ENCODE assay signal across 18 cellular contexts in genomic region chr11:126634963-126635362, GRCh38.
"Had no signal": no experiment of that assay in that cellular context is flagged by ENCODE, and none has a peak within 500 bp of the region (broad histone marks: within the 10 kb centered on the region; RNA-seq: fewer than 3 reads in every experiment).

No MANE protein-coding gene starts in this region.

- H3K4me1 ChIP-seq: esophagus muscularis mucosa, gastrocnemius medialis, heart right ventricle, suprapubic skin, thyroid gland, upper lobe of left lung, uterus had no signal

- H3K36me3 ChIP-seq: esophagus muscularis mucosa, gastrocnemius medialis, heart right ventricle, suprapubic skin, thyroid gland, upper lobe of left lung, uterus had no signal

- H3K4me3 Mint-ChIP-seq: immature natural killer cell; naive thymus-derived CD4-positive, alpha-beta T cell; nephron progenitor cell had no signal

- H3K27ac Mint-ChIP-seq: immature natural killer cell; naive thymus-derived CD4-positive, alpha-beta T cell had no signal

- DNase-seq: effector memory CD4-positive, alpha-beta T cell; gastrocnemius medialis; heart right ventricle; immature natural killer cell; left cardiac atrium; mammary epithelial cell; naive thymus-derived CD4-positive, alpha-beta T cell; nephron progenitor cell; posterior cingulate gyrus; stimulated activated CD4-positive, alpha-beta T cell treated with anti-CD3 and anti-CD28 coated beads, Interleukin-2, amount 100 ng/mL, for 24 hours; stimulated activated naive CD4-positive, alpha-beta T cell treated with Interleukin-2 at 50 U/mL for 16 hours; thyroid gland; upper lobe of left lung; uterus had no signal

- H3K4me1 Mint-ChIP-seq: immature natural killer cell; naive thymus-derived CD4-positive, alpha-beta T cell had no signal

- H3K27ac ChIP-seq: epithelial cell of prostate, esophagus muscularis mucosa, gastrocnemius medialis, heart right ventricle, suprapubic skin, thyroid gland, upper lobe of left lung, uterus had no signal

- H3K36me3 Mint-ChIP-seq: immature natural killer cell; naive thymus-derived CD4-positive, alpha-beta T cell had no signal

- ATAC-seq: gastrocnemius medialis, heart right ventricle, left cardiac atrium, sciatic nerve had no signal

- H3K9me3 Mint-ChIP-seq: immature natural killer cell, nephron progenitor cell had no signal

- H3K4me3 ChIP-seq: esophagus muscularis mucosa, gastrocnemius medialis, heart right ventricle, suprapubic skin, thyroid gland, upper lobe of left lung, uterus had no signal

- H3K27me3 ChIP-seq: thyroid gland, upper lobe of left lung, uterus had no signal

- H3K9me3 ChIP-seq: esophagus muscularis mucosa, gastrocnemius medialis, heart right ventricle, suprapubic skin, thyroid gland, upper lobe of left lung, uterus had no signal
